Comparison of ENCODE assay signal across 2 cellular contexts in the genomic region with DNA sequence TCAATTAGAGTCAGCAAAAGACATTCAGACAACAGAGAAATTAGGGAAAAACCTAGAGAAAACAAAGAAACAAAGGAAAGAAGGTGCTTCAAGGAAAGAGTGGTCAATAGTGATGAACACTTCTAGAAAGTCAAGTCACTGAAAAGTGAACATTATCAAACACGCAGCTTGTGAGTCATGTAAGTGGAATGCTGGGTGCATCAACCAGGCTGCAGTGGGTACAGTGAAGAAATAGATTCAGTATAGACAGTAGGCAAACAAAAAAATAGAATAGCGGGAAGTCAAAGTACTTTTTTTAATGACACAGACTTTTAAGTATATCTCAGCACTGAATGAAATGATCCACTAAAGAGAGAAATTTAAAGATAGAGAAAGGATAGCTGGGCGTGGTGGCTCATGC.
TF ChIP-seq lines count a peak whose summit lies in the region.

No MANE protein-coding gene starts in this region.

TF ChIP-seq in IMR-90, 13 proteins besides CTCF, POLR2A, EP300 and RAD21:
- TF ChIP-seq RCOR1 (IDR thresholded peaks at IDR 0.05; ENCODE audit: insufficient replicate concordance, low read length): no peak

TF ChIP-seq in K562, 482 proteins besides CTCF, POLR2A, EP300 and RAD21:
- TF ChIP-seq ZNF140 (CRISPR knock-in tag; IDR thresholded peaks at IDR 0.05) (no peak), FOSL1 (tag; conservative IDR thresholded peaks at IDR 0.05) (peak; percentile 34; the same call in 1 of the 2 replicates)
